23 cellular contexts compared by ENCODE assay signal in the genomic region with DNA sequence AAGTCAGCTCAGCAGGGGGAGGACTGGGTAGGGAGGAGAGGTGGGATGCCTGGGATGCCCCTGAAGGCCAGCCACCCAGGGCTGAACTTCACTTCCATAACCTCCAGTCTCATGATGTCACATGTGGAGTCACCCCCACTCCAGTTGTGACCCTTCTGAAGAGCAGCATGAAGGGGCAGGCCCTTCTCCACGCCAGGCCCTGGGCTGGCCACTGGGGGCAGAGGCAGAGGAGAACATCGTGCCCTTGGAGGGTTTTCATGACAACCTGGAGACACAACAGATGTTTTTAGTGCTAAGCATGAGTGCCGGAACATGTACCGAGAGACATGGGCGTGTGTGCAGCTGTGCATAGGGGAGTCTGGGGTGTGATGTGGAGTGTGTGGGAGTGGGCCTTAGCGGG. TPM values are rescaled to one million over a fixed set of nuclear protein-coding genes. Genes with fewer than 3 reads are reported as not detected.
"Had no signal": no experiment of that assay in that cellular context is flagged by ENCODE, and none has a peak within 500 bp of the region (broad histone marks: within the 10 kb centered on the region; RNA-seq: fewer than 3 reads in every experiment).

No MANE protein-coding gene starts in this region.

- H3K27ac ChIP-seq: colonic mucosa, heart left ventricle, neutrophil, right atrium auricular region, testis, tibial nerve, upper lobe of right lung, vagina had no signal

- H3K27ac Mint-ChIP-seq: nephron; stimulated activated naive CD8-positive, alpha-beta T cell treated with anti-CD3 and anti-CD28 coated beads, Interleukin-15, Interleukin-2, amounts not matched to agents 100 ng/mL and 50 ng/mL, for 24 hours had no signal

- DNase-seq: colonic mucosa; effector CD4-positive, alpha-beta T cell; foreskin melanocyte; hippocampal formation; left colon; left ventricle myocardium superior; mesenchymal stem cell; midbrain; stimulated activated CD4-positive, alpha-beta T cell treated with anti-CD3 and anti-CD28 coated beads, Interleukin-2, amount 100 ng/mL, for 48 hours; testis; upper lobe of right lung had no signal

- H3K4me2 ChIP-seq: smooth muscle cell had no signal

- H3K4me1 ChIP-seq: colonic mucosa, heart left ventricle, right atrium auricular region, testis, tibial nerve, upper lobe of right lung, vagina had no signal

- H3K9me3 ChIP-seq: colonic mucosa, heart left ventricle, neutrophil, right atrium auricular region, testis, tibial nerve, upper lobe of right lung, vagina had no signal

- H3K27me3 ChIP-seq: colonic mucosa, right atrium auricular region, testis, tibial nerve, upper lobe of right lung, vagina had no signal

- H3K4me1 Mint-ChIP-seq: nephron had no signal

- H3K4me3 Mint-ChIP-seq: nephron; stimulated activated naive CD8-positive, alpha-beta T cell treated with anti-CD3 and anti-CD28 coated beads, Interleukin-15, Interleukin-2, amounts not matched to agents 100 ng/mL and 50 ng/mL, for 24 hours had no signal

- ATAC-seq: heart left ventricle, left colon, left ventricle myocardium superior, upper lobe of right lung had no signal

- H3K36me3 ChIP-seq: colonic mucosa, heart left ventricle, neutrophil, right atrium auricular region, tibial nerve, upper lobe of right lung, vagina had no signal

- H3K9me3 Mint-ChIP-seq: nephron; stimulated activated naive CD8-positive, alpha-beta T cell treated with anti-CD3 and anti-CD28 coated beads, Interleukin-15, Interleukin-2, amounts not matched to agents 100 ng/mL and 50 ng/mL, for 24 hours had no signal

- H3K4me3 ChIP-seq: colonic mucosa, heart left ventricle, lung, right atrium auricular region, smooth muscle cell, testis, tibial nerve, upper lobe of right lung, vagina had no signal

RNA-seq across cellular contexts. Expression of gene DMBX1, which starts 57.9 kb away (rescaled TPM):
- total RNA-seq: colonic mucosa, dermis microvascular lymphatic vessel endothelial cell, heart left ventricle, left colon, left ventricle myocardium superior, osteoblast, right atrium auricular region, smooth muscle cell, subcutaneous adipose tissue, tibial nerve, upper lobe of right lung had no signal
- polyA plus RNA-seq: heart left ventricle, smooth muscle cell had no signal
